Comparison of ENCODE assay signal across 20 cellular contexts in the genomic region with DNA sequence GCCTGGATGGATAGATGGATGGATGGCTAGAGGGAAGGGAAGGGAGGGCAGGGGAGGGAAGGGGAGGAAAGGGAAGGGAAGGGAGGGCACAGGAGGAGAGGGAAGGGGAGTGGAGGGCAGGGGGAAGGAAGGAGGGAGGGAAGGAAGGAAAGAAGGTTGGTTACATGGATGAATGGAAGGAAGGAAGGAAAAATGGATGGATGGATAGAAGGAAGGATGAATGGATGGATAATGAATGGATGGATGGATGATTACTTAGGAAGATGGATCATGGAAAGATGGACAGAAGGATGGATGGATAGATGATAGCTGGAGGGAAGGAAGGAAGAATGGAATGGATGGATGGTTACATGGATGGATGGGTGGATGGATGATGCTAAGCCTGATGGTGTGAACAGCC.
DNase-seq lines count a peak whose midpoint lies in the region; FAIRE-seq and TF ChIP-seq lines count a peak whose summit lies in the region.
"Had no signal": no experiment of that assay in that cellular context is flagged by ENCODE, and none has a peak within 500 bp of the region (broad histone marks: within the 10 kb centered on the region; RNA-seq: fewer than 3 reads in every experiment).

No MANE protein-coding gene starts in this region.

- H4K91ac ChIP-seq in neuronal stem cell (ENCODE audit: low read depth, low read length, poor library complexity), result no peak overlapping the region

- H3K9ac ChIP-seq in neuronal stem cell (ENCODE audit: low read depth, low read length, poor library complexity), result peak overlapping the region; percentile 38
- H3K9ac ChIP-seq: BLaER1 treated with 17β-estradiol and CSF1 and Interleukin-3, amounts not matched to agents 10 nM and 100 nM had no signal

- H3K79me1 ChIP-seq in neuronal stem cell (ENCODE audit: low read depth, low read length), result no peaks in the 10 kb centered on the region

- FAIRE-seq in HTR-8/SVneo (lab: Jason Lieb, UNC), result peak; percentile 74
- FAIRE-seq: A549, G401.6, GM12891, GM19239 had no signal

- H3K9me3 Mint-ChIP-seq in CD14-positive monocyte, result peaks cover 0 to 14% (median 4%) of the 10 kb centered on the region in 7 donors
- H3K9me3 Mint-ChIP-seq: CD8-positive, alpha-beta memory T cell had no signal

- no peak overlapping the region for H3K4ac ChIP-seq in neuronal stem cell (ENCODE audit: low read length)

- H3K36me3 ChIP-seq in neuronal stem cell (replicated peaks in 1 of 2; ENCODE audit: control insufficient read depth in 2 of 2, insufficient read depth in 2 of 2, low read length in 2 of 2), result peaks cover 0 to 1% of the 10 kb centered on the region in 2 donors
- H3K36me3 ChIP-seq: BLaER1 treated with 17β-estradiol and CSF1 and Interleukin-3, amounts not matched to agents 10 nM and 100 nM had no signal

- DNase-seq in CD14-positive monocyte (ENCODE audit: low spot score) (peak; percentile 2), HTR-8/SVneo (ENCODE audit: insufficient read length, low spot score) (no peak), neuronal stem cell (ENCODE audit: low spot score) (no peak), HuH-7 (ENCODE audit: low spot score) (no peak)
- DNase-seq in effector CD4-positive, alpha-beta T cell, result no peak
- DNase-seq: AML-193; CD4-positive, alpha-beta memory T cell; CD4-positive, CD25-positive, alpha-beta regulatory T cell; CD8-positive, alpha-beta memory T cell; COR-L47; DMS79 treated with DMSO at 0.1 percent for 48 hours; GF-D8 had no signal

- H2BK5ac ChIP-seq in neuronal stem cell (ENCODE audit: low read length), result no peak overlapping the region

- H2AK5ac ChIP-seq in neuronal stem cell (ENCODE audit: low read depth, low read length), result no peak overlapping the region

- H4K8ac ChIP-seq in neuronal stem cell (ENCODE audit: low read depth, low read length), result no peak overlapping the region

- H3K9me3 ChIP-seq in neuronal stem cell (replicated peaks in 1 of 2; ENCODE audit: control insufficient read depth in 2 of 2, insufficient read depth in 1 of 2, low read depth in 1 of 2, low read length in 2 of 2), result no peaks in the 10 kb centered on the region
- H3K9me3 ChIP-seq: A549; BLaER1 treated with 17β-estradiol and CSF1 and Interleukin-3, amounts not matched to agents 10 nM and 100 nM had no signal

- H3K36me3 Mint-ChIP-seq in CD14-positive monocyte, result no peaks in the 10 kb centered on the region
- H3K36me3 Mint-ChIP-seq: CD4-positive, alpha-beta memory T cell; CD4-positive, CD25-positive, alpha-beta regulatory T cell; CD8-positive, alpha-beta memory T cell had no signal

- peaks cover 3 to 6% of the 10 kb centered on the region in 2 donors for H3K4me1 ChIP-seq in neuronal stem cell (ENCODE audit: control insufficient read depth in 2 of 2, insufficient read depth in 1 of 2, low read depth in 1 of 2, low read length in 2 of 2)
- H3K4me1 ChIP-seq: A549 had no signal

- no peak overlapping the region for H3K4me3 ChIP-seq in neuronal stem cell (ENCODE audit: low read length in 2 of 2)
- H3K4me3 ChIP-seq: A549; BLaER1 treated with 17β-estradiol and CSF1 and Interleukin-3, amounts not matched to agents 10 nM and 100 nM had no signal

- no peak overlapping the region for H3K18ac ChIP-seq in neuronal stem cell (ENCODE audit: low read length)

- no peak overlapping the region for H3K14ac ChIP-seq in neuronal stem cell (ENCODE audit: low read length)

- no peak overlapping the region for H3K27ac ChIP-seq in neuronal stem cell (replicated peaks; ENCODE audit: low read length)
- H3K27ac ChIP-seq: 22Rv1; A549; BLaER1 treated with 17β-estradiol and CSF1 and Interleukin-3, amounts not matched to agents 10 nM and 100 nM; C4-2B had no signal

- H3K23ac ChIP-seq in neuronal stem cell (ENCODE audit: low read depth, low read length, poor library complexity), result no peak overlapping the region

- peaks cover 0 to 3% (median 0%) of the 10 kb centered on the region in 3 donors for H3K27me3 Mint-ChIP-seq in CD14-positive monocyte (ENCODE audit: low read depth in 3 of 3)
- H3K27me3 Mint-ChIP-seq: B cell; CD4-positive, alpha-beta memory T cell; CD8-positive, alpha-beta memory T cell had no signal

- intact Hi-C loops in CD14-positive monocyte (cut with micrococcal nuclease), result no loop called here

- H3K4me2 ChIP-seq in neuronal stem cell (ENCODE audit: insufficient read depth, low read length, poor library complexity, severe bottlenecking), result no peak overlapping the region
- H3K4me2 ChIP-seq: A549; BLaER1 treated with 17β-estradiol and CSF1 and Interleukin-3, amounts not matched to agents 10 nM and 100 nM had no signal

- H3K27me3 ChIP-seq in neuronal stem cell (ENCODE audit: control insufficient read depth in 3 of 3, insufficient read depth in 3 of 3, low read depth in 1 of 3, low read length in 3 of 3), result no peaks in the 10 kb centered on the region
- H3K27me3 ChIP-seq: BLaER1 treated with 17β-estradiol and CSF1 and Interleukin-3, amounts not matched to agents 10 nM and 100 nM had no signal

- no peaks in the 10 kb centered on the region for H3K4me1 Mint-ChIP-seq in CD14-positive monocyte
- H3K4me1 Mint-ChIP-seq: B cell; CD4-positive, alpha-beta memory T cell; CD4-positive, CD25-positive, alpha-beta regulatory T cell; CD8-positive, alpha-beta memory T cell had no signal

- H2BK15ac ChIP-seq in neuronal stem cell (ENCODE audit: low read length), result no peak overlapping the region

- H3K27ac Mint-ChIP-seq in CD14-positive monocyte, result no peak overlapping the region
- H3K27ac Mint-ChIP-seq: B cell; CD4-positive, CD25-positive, alpha-beta regulatory T cell; CD8-positive, alpha-beta memory T cell had no signal

- TF ChIP-seq CTCF in CD14-positive monocyte (IDR thresholded peaks at IDR 0.05), result no peak

- H2BK12ac ChIP-seq in neuronal stem cell (ENCODE audit: low read length), result no peak overlapping the region

- H2AFZ ChIP-seq in neuronal stem cell (ENCODE audit: low read length), result no peak overlapping the region

- H3K4me3 Mint-ChIP-seq in CD14-positive monocyte, result no peak overlapping the region
- H3K4me3 Mint-ChIP-seq: B cell; CD4-positive, CD25-positive, alpha-beta regulatory T cell; CD8-positive, alpha-beta memory T cell had no signal

- no peak overlapping the region for H2BK120ac ChIP-seq in neuronal stem cell (ENCODE audit: low read depth, low read length)
